Comparison of ENCODE assay signal across 8 cellular contexts in genomic region chr5:68424799-68425537, GRCh38.
DNase-seq lines count a peak whose midpoint lies in the region; ATAC-seq and TF ChIP-seq lines count a peak whose summit lies in the region.

No MANE protein-coding gene starts in this region.

- 29% methylated on average over 6 of the region's 6 CpGs for WGBS in esophagus squamous epithelium, 2 donors
- WGBS in ovary, 3 donors: 53 to 61% (median 56%) methylated on average over 6 of the region's 6 CpGs

- H3K4me3 ChIP-seq in breast epithelium (no peak overlapping the region), Peyer's patch (no peak overlapping the region), esophagus squamous epithelium (no peak overlapping the region), ovary (no peak overlapping the region)

- H3K4me1 ChIP-seq in breast epithelium: no peaks in the 10 kb centered on the region
- H3K4me1 ChIP-seq in Peyer's patch: peaks cover 0 to 30% (median 5%) of the 10 kb centered on the region in 4 donors
- H3K4me1 ChIP-seq in esophagus squamous epithelium: peaks cover 5 to 56% (median 37%) of the 10 kb centered on the region in 3 donors
- peaks cover 10% of the 10 kb centered on the region for H3K4me1 ChIP-seq in ovary (ENCODE audit: insufficient read depth)

- peak; percentile 65 for DNase-seq in MCF 10A (ENCODE audit: unreplicated experiment)
- DNase-seq in breast epithelium (ENCODE audit: low spot score in 2 of 2): no peak
- DNase-seq in Peyer's patch: no peak
- no peak for DNase-seq in esophagus squamous epithelium (lab: John Stamatoyannopoulos, UW)
- DNase-seq in occipital lobe (lab: John Stamatoyannopoulos, UW): no peak
- no peak for DNase-seq in ovary
- no peak for DNase-seq in NCI-H1694 treated with DMSO at 0.1 percent for 48 hours (lab: John Stamatoyannopoulos, UW)

- no peak for TF ChIP-seq EP300 in ovary (IDR thresholded peaks at IDR 0.05)

- BruUV-seq in MCF 10A (replicated peaks; lab: Mats Ljungman, UMichigan): no TSS peak

- H3K27me3 ChIP-seq in breast epithelium: no peaks in the 10 kb centered on the region
- no peaks in the 10 kb centered on the region for H3K27me3 ChIP-seq in Peyer's patch
- no peaks in the 10 kb centered on the region for H3K27me3 ChIP-seq in esophagus squamous epithelium
- H3K27me3 ChIP-seq in ovary: no peaks in the 10 kb centered on the region

- H3K36me3 ChIP-seq in breast epithelium (no peaks in the 10 kb centered on the region), Peyer's patch (no peaks in the 10 kb centered on the region), esophagus squamous epithelium (no peaks in the 10 kb centered on the region), ovary (no peaks in the 10 kb centered on the region)

- H3K27ac ChIP-seq in breast epithelium: no peak overlapping the region
- H3K27ac ChIP-seq in Peyer's patch: peak overlapping the region in 3 of 4 donors; percentile 8 to 34 (median 28)
- H3K27ac ChIP-seq in esophagus squamous epithelium: peak overlapping the region in 3 of 4 donors; percentile 30 to 68 (median 50)
- no peak overlapping the region for H3K27ac ChIP-seq in ovary

- ATAC-seq in HG02938 (IDR thresholded peaks at IDR 0.05; ENCODE audit: unreplicated experiment): peak; percentile 81

- TF ChIP-seq CTCF in MCF 10A (IDR thresholded peaks at IDR 0.05; ENCODE audit: unreplicated experiment) (no peak), breast epithelium (IDR thresholded peaks at IDR 0.05) (no peak), Peyer's patch (IDR thresholded peaks at IDR 0.05) (no peak), esophagus squamous epithelium (IDR thresholded peaks at IDR 0.05) (no peak), ovary (IDR thresholded peaks at IDR 0.05) (no peak)

- no peak overlapping the region for H3K4me3 Mint-ChIP-seq in MCF 10A (ENCODE audit: unreplicated experiment)

- no peaks in the 10 kb centered on the region for H3K9me3 ChIP-seq in breast epithelium
- no peaks in the 10 kb centered on the region for H3K9me3 ChIP-seq in Peyer's patch
- no peaks in the 10 kb centered on the region for H3K9me3 ChIP-seq in esophagus squamous epithelium
- H3K9me3 ChIP-seq in ovary: no peaks in the 10 kb centered on the region

- H3K27me3 Mint-ChIP-seq in MCF 10A (ENCODE audit: insufficient read depth, unreplicated experiment): no peaks in the 10 kb centered on the region

- POLR2A ChIA-PET in MCF 10A (lab: Yijun Ruan, JAX): interaction anchor here (0.7 to 1.8 kb wide), 2 partner anchors 9 to 1072 kb away, joined by 3 to 7 read pairs; no protein-coding TSS in a partner anchor

- CTCF ChIA-PET in MCF 10A (lab: Yijun Ruan, JAX): interaction anchor here (0.6 kb wide), 1 partner anchor 807 kb away, joined by 3 read pairs; no protein-coding TSS in a partner anchor

- intact Hi-C loops in MCF 10A (cut with micrococcal nuclease) (no loop called here), breast epithelium (cut with DNase I; ENCODE audit: low total_unique reads) (no loop called here), esophagus squamous epithelium (cut with DNase I) (no loop called here), ovary (cut with DNase I) (no loop called here)

- H3K4me1 Mint-ChIP-seq in MCF 10A (ENCODE audit: insufficient read depth, unreplicated experiment): peaks cover 27% of the 10 kb centered on the region

- H3K36me3 Mint-ChIP-seq in MCF 10A (ENCODE audit: insufficient read depth, unreplicated experiment): no peaks in the 10 kb centered on the region

- H3K27ac Mint-ChIP-seq in MCF 10A (ENCODE audit: low read depth, unreplicated experiment): peak overlapping the region; percentile 66

- no peak for TF ChIP-seq POLR2A in breast epithelium (IDR thresholded peaks at IDR 0.05)
- TF ChIP-seq POLR2A in Peyer's patch (IDR thresholded peaks at IDR 0.05): no peak
- TF ChIP-seq POLR2A in esophagus squamous epithelium (IDR thresholded peaks at IDR 0.05): no peak
- TF ChIP-seq POLR2A in ovary (IDR thresholded peaks at IDR 0.05): no peak

- no peaks in the 10 kb centered on the region for H3K9me3 Mint-ChIP-seq in MCF 10A (ENCODE audit: unreplicated experiment)

Comparison
In these comparisons a context has a peak if more than half of its experiments do, and no peak if none do; other contexts are left out.
1. H3K27ac ChIP-seq: peak in Peyer's patch (3 of 4) and esophagus squamous epithelium (3 of 4); none in breast epithelium (0 of 2) and ovary (0 of 2).